16 cellular contexts compared by ENCODE assay signal in the genomic region with DNA sequence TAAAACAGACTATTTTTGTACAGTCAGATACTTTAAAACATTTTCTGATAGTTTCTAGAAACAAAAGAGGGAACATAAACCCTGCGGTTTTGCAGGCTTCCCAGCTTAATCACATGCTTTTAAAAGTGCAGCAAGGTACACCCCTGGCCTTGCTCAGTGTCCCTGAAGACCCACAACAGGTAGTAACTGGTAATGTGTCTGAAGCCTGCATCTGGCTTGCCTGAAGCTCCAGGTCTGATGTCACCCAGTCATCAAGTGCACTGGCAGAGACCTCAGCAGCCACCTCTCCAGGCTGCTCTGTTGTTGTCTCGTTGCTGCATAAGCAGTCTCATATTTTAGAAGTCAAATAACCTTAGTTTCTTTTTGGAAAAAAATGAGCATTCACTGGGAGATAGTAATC.
DNase-seq lines count a peak whose midpoint lies in the region; ATAC-seq, FAIRE-seq and TF ChIP-seq lines count a peak whose summit lies in the region.
"Had no signal": no experiment of that assay in that cellular context is flagged by ENCODE, and none has a peak within 500 bp of the region (broad histone marks: within the 10 kb centered on the region; RNA-seq: fewer than 3 reads in every experiment).

No MANE protein-coding gene starts in this region.

- H3K4me1 ChIP-seq in GM12878 (ENCODE audit: control insufficient read depth, insufficient read depth, low read length) = no peaks in the 10 kb centered on the region
- H3K4me1 ChIP-seq in upper lobe of left lung = no peaks in the 10 kb centered on the region
- no peaks in the 10 kb centered on the region for H3K4me1 ChIP-seq in esophagus muscularis mucosa

- BruUV-seq in GM12878 (replicated peaks; lab: Mats Ljungman, UMichigan) = no TSS peak

- in situ Hi-C loops in GM12878 (cut with MboI) = no loop called here

- H3K9me3 ChIP-seq in GM12878 (replicated peaks; ENCODE audit: control insufficient read depth, insufficient read depth, low read length) (no peaks in the 10 kb centered on the region; the same call in 1 of the 3 replicates), upper lobe of left lung (no peaks in the 10 kb centered on the region), esophagus muscularis mucosa (no peaks in the 10 kb centered on the region)

- RAD21 ChIA-PET in GM12878 (lab: Charles Lee; ENCODE audit: unreplicated experiment) = interaction anchor here (0.7 kb wide), 1 partner anchor 15 kb away, joined by 4 read pairs; no protein-coding TSS in a partner anchor

- no peaks in the 10 kb centered on the region for H4K20me1 ChIP-seq in GM12878 (ENCODE audit: control insufficient read depth, insufficient read depth)

- CTCF ChIA-PET in GM12878 (lab: Yijun Ruan, JAX) = interaction anchor here (0.6 kb wide), 1 partner anchor 58 kb away, joined by 3 read pairs; no protein-coding TSS in a partner anchor

- no peaks in the 10 kb centered on the region for H3K79me2 ChIP-seq in GM12878 (ENCODE audit: control insufficient read depth, insufficient read depth, low read length)

- intact Hi-C loops in GM12878 (cut with micrococcal nuclease; ENCODE audit: unreplicated experiment) (no loop called here), esophagus muscularis mucosa (cut with DNase I) (no loop called here)

- H3K4me2 ChIP-seq in GM12878 (ENCODE audit: control insufficient read depth, insufficient read depth) = no peak overlapping the region

- H3K9ac ChIP-seq in GM12878 (ENCODE audit: control insufficient read depth, insufficient read depth, low read length) = no peak overlapping the region
- H3K9ac ChIP-seq: GM23248 had no signal

- H3K27me3 ChIP-seq in GM12878 (replicated peaks in 1 of 2; ENCODE audit: control insufficient read depth in 2 of 2, insufficient read depth in 2 of 2, low read length in 1 of 2) (no peaks in the 10 kb centered on the region), upper lobe of left lung (no peaks in the 10 kb centered on the region), esophagus muscularis mucosa (no peaks in the 10 kb centered on the region)

- WGBS in GM12878 (ENCODE audit: insufficient coverage, insufficient replicate concordance, low lambda C conversion rate, missing lambda C conversion rate) = 11% methylated on average over 2 of the region's 2 CpGs
- WGBS in upper lobe of left lung, 2 donors = 48 to 66% methylated on average over 2 of the region's 2 CpGs
- WGBS in esophagus muscularis mucosa = 65% methylated on average over 2 of the region's 2 CpGs

- H3K27ac ChIP-seq in GM12878 (ENCODE audit: control insufficient read depth, insufficient read depth) = no peak overlapping the region
- H3K27ac ChIP-seq in upper lobe of left lung = no peak overlapping the region
- no peak overlapping the region for H3K27ac ChIP-seq in esophagus muscularis mucosa (replicated peaks in 1 of 4)
- H3K27ac ChIP-seq: GM23248 had no signal

- H3K36me3 ChIP-seq in GM12878 (ENCODE audit: control insufficient read depth in 2 of 2, insufficient read depth in 2 of 2, low read length in 1 of 2) = no peaks in the 10 kb centered on the region
- no peaks in the 10 kb centered on the region for H3K36me3 ChIP-seq in upper lobe of left lung
- no peaks in the 10 kb centered on the region for H3K36me3 ChIP-seq in esophagus muscularis mucosa

- H3K4me3 ChIP-seq in GM12878 (no peak overlapping the region), upper lobe of left lung (no peak overlapping the region), esophagus muscularis mucosa (no peak overlapping the region)
- H3K4me3 ChIP-seq: GM23248 had no signal

- ATAC-seq in GM18873 (IDR thresholded peaks at IDR 0.05; ENCODE audit: low FRiP score, unreplicated experiment) = peak; percentile 53
- peak; percentile 69 for ATAC-seq in GM21723 (IDR thresholded peaks at IDR 0.05; ENCODE audit: unreplicated experiment)
- peak; percentile 60 for ATAC-seq in HG03159 (IDR thresholded peaks at IDR 0.05; ENCODE audit: unreplicated experiment)
- peak; percentile 83 for ATAC-seq in GM12878
- ATAC-seq in upper lobe of left lung (ENCODE audit: low FRiP score in 2 of 2) = no peak
- ATAC-seq: natural killer cell, Panc1 had no signal

- FAIRE-seq in GM12878 (lab: Jason Lieb, UNC) = no peak
- FAIRE-seq: small intestine had no signal

- H2AFZ ChIP-seq in GM12878 (ENCODE audit: control insufficient read depth, low read depth, low read length) = no peak overlapping the region
- H2AFZ ChIP-seq: GM23248 had no signal

- TF ChIP-seq POLR2A in GM12878 (IDR thresholded peaks at IDR 0.05; ENCODE audit: low read depth, low read length) (no peak), upper lobe of left lung (IDR thresholded peaks at IDR 0.05) (no peak), esophagus muscularis mucosa (IDR thresholded peaks at IDR 0.05; ENCODE audit: low read depth) (no peak)

- TF ChIP-seq CTCF in GM12878 (IDR thresholded peaks at IDR 0.05 in 2 of 3, conservative IDR thresholded peaks at IDR 0.05 in 1 of 3; ENCODE audit: control insufficient read depth in 2 of 3, extremely low read depth in 1 of 3, insufficient read depth in 1 of 3, low read depth in 3 of 3, low read length in 3 of 3) (no peak), upper lobe of left lung (IDR thresholded peaks at IDR 0.05) (no peak), esophagus muscularis mucosa (IDR thresholded peaks at IDR 0.05) (no peak)

- TF ChIP-seq RAD21 in GM12878 (IDR thresholded peaks at IDR 0.05; ENCODE audit: insufficient read depth, low read depth, low read length) = no peak

- TF ChIP-seq EP300 in GM12878 (IDR thresholded peaks at IDR 0.05; ENCODE audit: borderline replicate concordance in 1 of 2, control insufficient read depth in 1 of 2, low read depth in 2 of 2, low read length in 2 of 2) (no peak), upper lobe of left lung (IDR thresholded peaks at IDR 0.05) (no peak), esophagus muscularis mucosa (IDR thresholded peaks at IDR 0.05) (no peak)

- POLR2A ChIA-PET in GM12878 (lab: Charles Lee) = no interaction called here

- DNase-seq in GM12878 (ENCODE audit: low read depth, low spot score) (no peak), NCI-H1048 (lab: John Stamatoyannopoulos, UW) (no peak), upper lobe of left lung (no peak), esophagus muscularis mucosa (ENCODE audit: extremely low spot score) (no peak)
- DNase-seq in activated CD4-positive, alpha-beta T cell treated with anti-CD3 and anti-CD28 coated beads for 4 hours = no peak
- DNase-seq: C1 segment of cervical spinal cord, dermis blood vessel endothelial cell, GM23248, kidney glomerular epithelial cell, natural killer cell, NCI-H1930, small intestine had no signal

- SMC1A ChIA-PET in GM12878 (lab: Charles Lee; ENCODE audit: uncharacterized antibody, unreplicated experiment) = no interaction called here

TF ChIP-seq in GM12878, 131 proteins besides CTCF, POLR2A, EP300 and RAD21:
- TF ChIP-seq RUNX3 (IDR thresholded peaks at IDR 0.05; ENCODE audit: low read length) (0 out of 2 replicates have a peak, but pooled peaks have one; percentile 9), CHD4 (IDR thresholded peaks at IDR 0.05) (no peak), ZBTB33 (IDR thresholded peaks at IDR 0.05) (no peak), ETV6 (conservative IDR thresholded peaks at IDR 0.05 in 1 of 2, IDR thresholded peaks at IDR 0.05 in 1 of 2; ENCODE audit: borderline replicate concordance in 1 of 2, low read depth in 1 of 2) (no peak), SMAD5 (IDR thresholded peaks at IDR 0.05; ENCODE audit: low read depth) (no peak)

Comparison
In these comparisons a context has a peak if more than half of its experiments do, and no peak if none do; other contexts are left out.
1. ATAC-seq: peak in GM18873 (single experiment), GM21723 (single experiment), HG03159 (single experiment) and GM12878 (single experiment); none in upper lobe of left lung (0 of 2).